In the genomic region with DNA sequence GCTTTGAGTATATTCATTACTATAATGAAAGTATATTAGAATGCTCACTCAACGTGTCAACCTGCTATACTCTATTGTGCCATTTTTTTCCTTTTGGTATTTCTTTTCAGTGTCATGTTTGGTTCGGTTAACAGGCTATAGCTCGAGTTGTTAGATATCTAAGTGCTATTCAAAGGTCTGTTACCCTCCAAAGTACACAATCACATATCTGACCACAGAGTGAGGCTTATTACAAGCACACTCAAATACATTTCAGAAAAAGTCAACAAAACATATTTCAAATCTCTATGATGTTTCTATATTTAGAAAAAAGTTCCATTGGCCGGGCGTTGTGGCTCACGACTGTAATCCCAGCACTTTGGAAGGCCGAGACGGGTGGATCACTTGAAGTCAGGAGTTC, we compare ENCODE assay signal across 21 cellular contexts. TPM values are rescaled to one million over a fixed set of nuclear protein-coding genes. Genes with fewer than 3 reads are reported as not detected.
DNase-seq lines count a peak whose midpoint lies in the region; ATAC-seq, FAIRE-seq and TF ChIP-seq lines count a peak whose summit lies in the region.
"Had no signal": no experiment of that assay in that cellular context is flagged by ENCODE, and none has a peak within 500 bp of the region (broad histone marks: within the 10 kb centered on the region; RNA-seq: fewer than 3 reads in every experiment).

No MANE protein-coding gene starts in this region.

- H2AFZ ChIP-seq in hepatocyte = no peak overlapping the region
- H2AFZ ChIP-seq: GM23338 had no signal

- no peak for TF ChIP-seq CTCF in 22Rv1 (IDR thresholded peaks at IDR 0.05)
- TF ChIP-seq CTCF in D721Med (IDR thresholded peaks at IDR 0.05; ENCODE audit: insufficient read depth, missing control alignments) = no peak
- no peak for TF ChIP-seq CTCF in hepatocyte (IDR thresholded peaks at IDR 0.05; ENCODE audit: poor library complexity)
- no peak for TF ChIP-seq CTCF in lower lobe of right lung (IDR thresholded peaks at IDR 0.05)
- no peak for TF ChIP-seq CTCF in ascending aorta (IDR thresholded peaks at IDR 0.05)

- intact Hi-C loops in lower lobe of right lung (cut with DNase I) = no loop called here
- intact Hi-C loops in ascending aorta (cut with DNase I) = no loop called here

- 71% methylated on average over 8 of the region's 8 CpGs for WGBS in hepatocyte (ENCODE audit: low lambda C conversion rate, missing lambda C conversion rate)

- H3K36me3 ChIP-seq in hepatocyte (replicated peaks; ENCODE audit: insufficient read depth, low read depth) = no peaks in the 10 kb centered on the region
- no peaks in the 10 kb centered on the region for H3K36me3 ChIP-seq in lower lobe of right lung
- H3K36me3 ChIP-seq in ascending aorta = no peaks in the 10 kb centered on the region

- DNase-seq in D721Med (ENCODE audit: insufficient read length, low spot score) (no peak), hepatocyte (ENCODE audit: low spot score) (no peak), lower lobe of right lung (no peak), NCI-H748 treated with DMSO at 0.1 percent for 48 hours (lab: John Stamatoyannopoulos, UW) (no peak), ascending aorta (ENCODE audit: low spot score in 2 of 2) (no peak), NCI-H2107 treated with DMSO at 0.1 percent for 48 hours (lab: John Stamatoyannopoulos, UW; ENCODE audit: unreplicated experiment) (no peak)
- DNase-seq: C1 segment of cervical spinal cord; Caco-2; CD4-positive, CD25-positive, alpha-beta regulatory T cell; CD8-positive, alpha-beta T cell; DMS 273 treated with DMSO at 0.1 percent for 48 hours; DMS79; EL; GDM1; H9 had no signal

- peak; percentile 78 for FAIRE-seq in D721Med (lab: Jason Lieb, UNC)
- FAIRE-seq: GM12878, GM19239 had no signal

- H3K27me3 ChIP-seq in hepatocyte (no peaks in the 10 kb centered on the region), lower lobe of right lung (ENCODE audit: low read depth) (no peaks in the 10 kb centered on the region), ascending aorta (no peaks in the 10 kb centered on the region)

- H3K4me3 ChIP-seq in hepatocyte (no peak overlapping the region), lower lobe of right lung (no peak overlapping the region), ascending aorta (no peak overlapping the region)
- H3K4me3 ChIP-seq: GM12878, GM23338 had no signal

- H3K27ac ChIP-seq in 22Rv1 (peak overlapping the region; percentile 49), hepatocyte (peak overlapping the region; percentile 31), lower lobe of right lung (no peak overlapping the region), ascending aorta (no peak overlapping the region)

- no peaks in the 10 kb centered on the region for H4K20me1 ChIP-seq in hepatocyte (ENCODE audit: insufficient read depth, poor library complexity, severe bottlenecking)

- ATAC-seq in lower lobe of right lung (peak; percentile 48 to 72), GM21619 (IDR thresholded peaks at IDR 0.05; ENCODE audit: unreplicated experiment) (no peak)
- ATAC-seq: CD8-positive, alpha-beta T cell; GM12878; GM23338; HCT116 had no signal

- no peaks in the 10 kb centered on the region for H3K9me2 ChIP-seq in hepatocyte (replicated peaks; ENCODE audit: insufficient read depth)

- H3K79me2 ChIP-seq in hepatocyte = no peaks in the 10 kb centered on the region

- H3K9me3 ChIP-seq in hepatocyte (ENCODE audit: low read depth) (no peaks in the 10 kb centered on the region), lower lobe of right lung (no peaks in the 10 kb centered on the region), ascending aorta (no peaks in the 10 kb centered on the region)
- H3K9me3 ChIP-seq: Caco-2 had no signal

- H3K4me1 ChIP-seq in hepatocyte (ENCODE audit: insufficient read depth) (no peaks in the 10 kb centered on the region), lower lobe of right lung (no peaks in the 10 kb centered on the region), ascending aorta (no peaks in the 10 kb centered on the region)
- H3K4me1 ChIP-seq: Caco-2 had no signal

- H3K4me2 ChIP-seq in hepatocyte = no peak overlapping the region
- H3K4me2 ChIP-seq: GM23338 had no signal

RNA-seq across cellular contexts. Expression of a gene that starts 32.8 kb away (rescaled TPM):
- total RNA-seq in hepatocyte (12.4 and 12.5 TPM in 2 replicates), lower lobe of right lung (0.62 TPM), ascending aorta (3.3 TPM)
- 9.8 and 10.6 TPM in 2 replicates for polyA plus RNA-seq in hepatocyte
- total RNA-seq: Caco-2; CD4-positive, CD25-positive, alpha-beta regulatory T cell; CD8-positive, alpha-beta T cell had no signal

Comparison
In these comparisons a context has a peak if more than half of its experiments do, and no peak if none do; other contexts are left out.
1. H3K27ac ChIP-seq: peak in 22Rv1 (single experiment) and hepatocyte (single experiment); none in lower lobe of right lung (single experiment) and ascending aorta (0 of 2).